In genomic region chr3:65972765-65973164, GRCh38 we compare ENCODE assay signal across 1 cellular context.
TF ChIP-seq lines count a peak whose summit lies in the region.

No MANE protein-coding gene starts in this region.

TF ChIP-seq in GM23338, 12 proteins besides CTCF, POLR2A, EP300 and RAD21 (continued from another document):
- no peak for TF ChIP-seq REST (IDR thresholded peaks at IDR 0.05; ENCODE audit: unreplicated experiment)
- no peak for TF ChIP-seq STAT1 (IDR thresholded peaks at IDR 0.05; ENCODE audit: unreplicated experiment)
- TF ChIP-seq JUNB (IDR thresholded peaks at IDR 0.05; ENCODE audit: unreplicated experiment): no peak
- no peak for TF ChIP-seq ZNF331 (CRISPR knock-in tag; IDR thresholded peaks at IDR 0.05; ENCODE audit: low read depth)
- TF ChIP-seq ETS1 (IDR thresholded peaks at IDR 0.05): no peak
- no peak for TF ChIP-seq ZNF462 (CRISPR knock-in tag; IDR thresholded peaks at IDR 0.05)
